27 cellular contexts compared by ENCODE assay signal in the genomic region with DNA sequence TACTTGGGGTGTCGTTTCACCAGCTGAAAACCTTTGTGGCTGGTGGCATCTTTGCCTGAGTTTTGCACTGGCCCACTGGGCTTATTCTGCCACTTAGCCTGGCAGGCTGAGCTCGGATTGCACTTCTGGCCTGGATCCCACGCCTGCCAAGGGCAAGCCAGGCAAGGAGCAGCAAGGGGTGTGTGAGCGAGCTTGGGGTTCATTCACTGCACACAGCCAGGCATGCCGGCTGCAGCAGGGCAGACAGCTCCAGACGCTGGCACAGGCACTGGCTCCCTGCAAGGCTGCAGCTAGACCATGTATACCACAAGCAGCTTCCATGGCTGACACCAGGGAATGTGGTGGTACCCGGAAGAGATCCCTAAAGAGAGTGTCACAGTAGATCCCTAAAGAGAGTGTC.
"Had no signal": no experiment of that assay in that cellular context is flagged by ENCODE, and none has a peak within 500 bp of the region (broad histone marks: within the 10 kb centered on the region; RNA-seq: fewer than 3 reads in every experiment).

No MANE protein-coding gene starts in this region.

- H3K27ac ChIP-seq: brain microvascular endothelial cell, coronary artery, dorsolateral prefrontal cortex, gastrocnemius medialis, left ventricle myocardium inferior, parathyroid adenoma, psoas muscle, stomach, suprapubic skin, tibial artery had no signal

- H3K9ac ChIP-seq: parathyroid adenoma had no signal

- H2AFZ ChIP-seq: parathyroid adenoma had no signal

- ATAC-seq: activated CD8-positive, alpha-beta T cell treated with anti-CD3 and anti-CD28 coated beads for 36 hours; activated T-cell treated with anti-CD3 and anti-CD28 coated beads, Interleukin-2, amount 50 U/mL, for 4 hours; activated T-helper 17 cell treated with anti-CD3 and anti-CD28 coated beads, Interleukin-2, amount 50 U/mL, for 72 hours; effector memory CD8-positive, alpha-beta T cell; gastrocnemius medialis; naive thymus-derived CD4-positive, alpha-beta T cell; WTC11 had no signal

- H3K4me1 ChIP-seq: gastrocnemius medialis, left ventricle myocardium inferior, parathyroid adenoma, psoas muscle, stomach, suprapubic skin, tibial artery had no signal

- H3K4me3 ChIP-seq: coronary artery, dorsolateral prefrontal cortex, gastrocnemius medialis, left ventricle myocardium inferior, psoas muscle, smooth muscle cell, stomach, suprapubic skin, tibial artery had no signal

- H3K4me2 ChIP-seq: smooth muscle cell had no signal

- H3K27me3 ChIP-seq: brain microvascular endothelial cell, dorsolateral prefrontal cortex, gastrocnemius medialis, stomach, suprapubic skin, tibial artery had no signal

- DNase-seq: activated CD4-positive, alpha-beta T cell treated with anti-CD3 and anti-CD28 coated beads, Interleukin-2, amount 50 U/mL, for 1 hour; activated CD8-positive, alpha-beta T cell treated with anti-CD3 and anti-CD28 coated beads for 36 hours; activated gamma-delta T cell treated with Interleukin-2 at 50 U/mL for 16 hours; activated naive CD4-positive, alpha-beta T cell treated with anti-CD3 and anti-CD28 coated beads, Interleukin-2, amount 50 U/mL, for 16 hours; activated T-cell treated with anti-CD3 and anti-CD28 coated beads, Interleukin-2, amount 50 U/mL, for 4 hours; amniotic stem cell; brain microvascular endothelial cell; dorsolateral prefrontal cortex; effector memory CD8-positive, alpha-beta T cell; erythroblast; gastrocnemius medialis; glutamatergic neuron; left ventricle myocardium inferior; naive thymus-derived CD4-positive, alpha-beta T cell; occipital lobe; stimulated activated CD4-positive, alpha-beta T cell treated with anti-CD3 and anti-CD28 coated beads, Interleukin-2, amount 100 ng/mL, for 24 hours; stimulated activated naive B cell treated with anti-CD40 and anti-IgM and Interleukin-4, amounts not matched to agents 10 μg/mL and 1 μg/mL and 100 μg/mL, for 72 hours; stomach; T1000 had no signal

- H3K9me3 ChIP-seq: gastrocnemius medialis, stomach, tibial artery had no signal

- H3K36me3 ChIP-seq: brain microvascular endothelial cell, gastrocnemius medialis, left ventricle myocardium inferior, stomach, suprapubic skin, tibial artery had no signal
